In the genomic region with DNA sequence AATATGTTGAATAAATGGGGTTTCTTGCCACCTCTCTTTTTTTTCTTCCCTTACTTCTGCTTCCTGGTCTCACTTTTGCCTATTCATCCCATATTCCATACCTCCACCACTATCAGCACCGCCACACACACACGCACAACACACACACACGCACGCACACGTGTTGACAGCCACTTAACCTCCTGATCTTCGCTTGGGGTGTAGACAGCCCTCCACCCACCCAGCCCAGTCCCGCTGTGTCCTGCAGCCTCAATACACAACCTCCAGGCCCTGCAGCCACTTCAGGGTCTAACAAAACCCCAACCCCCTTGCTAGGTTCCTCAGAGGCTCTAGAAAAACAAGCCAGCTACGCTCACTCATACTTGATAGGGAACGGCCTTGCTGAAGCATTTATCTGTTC, we compare ENCODE assay signal across 1 cellular context.
TF ChIP-seq lines count a peak whose summit lies in the region.

No MANE protein-coding gene starts in this region.

TF ChIP-seq in GM23338, 12 proteins besides CTCF, POLR2A, EP300 and RAD21 (continued from another document):
- TF ChIP-seq, protein P1, sequence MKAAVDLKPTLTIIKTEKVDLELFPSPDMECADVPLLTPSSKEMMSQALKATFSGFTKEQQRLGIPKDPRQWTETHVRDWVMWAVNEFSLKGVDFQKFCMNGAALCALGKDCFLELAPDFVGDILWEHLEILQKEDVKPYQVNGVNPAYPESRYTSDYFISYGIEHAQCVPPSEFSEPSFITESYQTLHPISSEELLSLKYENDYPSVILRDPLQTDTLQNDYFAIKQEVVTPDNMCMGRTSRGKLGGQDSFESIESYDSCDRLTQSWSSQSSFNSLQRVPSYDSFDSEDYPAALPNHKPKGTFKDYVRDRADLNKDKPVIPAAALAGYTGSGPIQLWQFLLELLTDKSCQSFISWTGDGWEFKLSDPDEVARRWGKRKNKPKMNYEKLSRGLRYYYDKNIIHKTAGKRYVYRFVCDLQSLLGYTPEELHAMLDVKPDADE (IDR thresholded peaks at IDR 0.05) = no peak
- TF ChIP-seq POLR2AphosphoS5 (IDR thresholded peaks at IDR 0.05; ENCODE audit: low read depth) (no peak), CREB1 (CRISPR knock-in tag; IDR thresholded peaks at IDR 0.05; ENCODE audit: low read depth) (no peak), NANOG (IDR thresholded peaks at IDR 0.05; ENCODE audit: borderline replicate concordance) (no peak), JUNB (IDR thresholded peaks at IDR 0.05; ENCODE audit: unreplicated experiment) (no peak), STAT1 (IDR thresholded peaks at IDR 0.05; ENCODE audit: unreplicated experiment) (no peak), ZNF114 (CRISPR knock-in tag; IDR thresholded peaks at IDR 0.05) (no peak), EZH2 (IDR thresholded peaks at IDR 0.05; ENCODE audit: low read depth, unreplicated experiment) (no peak)
- TF ChIP-seq, protein P2, sequence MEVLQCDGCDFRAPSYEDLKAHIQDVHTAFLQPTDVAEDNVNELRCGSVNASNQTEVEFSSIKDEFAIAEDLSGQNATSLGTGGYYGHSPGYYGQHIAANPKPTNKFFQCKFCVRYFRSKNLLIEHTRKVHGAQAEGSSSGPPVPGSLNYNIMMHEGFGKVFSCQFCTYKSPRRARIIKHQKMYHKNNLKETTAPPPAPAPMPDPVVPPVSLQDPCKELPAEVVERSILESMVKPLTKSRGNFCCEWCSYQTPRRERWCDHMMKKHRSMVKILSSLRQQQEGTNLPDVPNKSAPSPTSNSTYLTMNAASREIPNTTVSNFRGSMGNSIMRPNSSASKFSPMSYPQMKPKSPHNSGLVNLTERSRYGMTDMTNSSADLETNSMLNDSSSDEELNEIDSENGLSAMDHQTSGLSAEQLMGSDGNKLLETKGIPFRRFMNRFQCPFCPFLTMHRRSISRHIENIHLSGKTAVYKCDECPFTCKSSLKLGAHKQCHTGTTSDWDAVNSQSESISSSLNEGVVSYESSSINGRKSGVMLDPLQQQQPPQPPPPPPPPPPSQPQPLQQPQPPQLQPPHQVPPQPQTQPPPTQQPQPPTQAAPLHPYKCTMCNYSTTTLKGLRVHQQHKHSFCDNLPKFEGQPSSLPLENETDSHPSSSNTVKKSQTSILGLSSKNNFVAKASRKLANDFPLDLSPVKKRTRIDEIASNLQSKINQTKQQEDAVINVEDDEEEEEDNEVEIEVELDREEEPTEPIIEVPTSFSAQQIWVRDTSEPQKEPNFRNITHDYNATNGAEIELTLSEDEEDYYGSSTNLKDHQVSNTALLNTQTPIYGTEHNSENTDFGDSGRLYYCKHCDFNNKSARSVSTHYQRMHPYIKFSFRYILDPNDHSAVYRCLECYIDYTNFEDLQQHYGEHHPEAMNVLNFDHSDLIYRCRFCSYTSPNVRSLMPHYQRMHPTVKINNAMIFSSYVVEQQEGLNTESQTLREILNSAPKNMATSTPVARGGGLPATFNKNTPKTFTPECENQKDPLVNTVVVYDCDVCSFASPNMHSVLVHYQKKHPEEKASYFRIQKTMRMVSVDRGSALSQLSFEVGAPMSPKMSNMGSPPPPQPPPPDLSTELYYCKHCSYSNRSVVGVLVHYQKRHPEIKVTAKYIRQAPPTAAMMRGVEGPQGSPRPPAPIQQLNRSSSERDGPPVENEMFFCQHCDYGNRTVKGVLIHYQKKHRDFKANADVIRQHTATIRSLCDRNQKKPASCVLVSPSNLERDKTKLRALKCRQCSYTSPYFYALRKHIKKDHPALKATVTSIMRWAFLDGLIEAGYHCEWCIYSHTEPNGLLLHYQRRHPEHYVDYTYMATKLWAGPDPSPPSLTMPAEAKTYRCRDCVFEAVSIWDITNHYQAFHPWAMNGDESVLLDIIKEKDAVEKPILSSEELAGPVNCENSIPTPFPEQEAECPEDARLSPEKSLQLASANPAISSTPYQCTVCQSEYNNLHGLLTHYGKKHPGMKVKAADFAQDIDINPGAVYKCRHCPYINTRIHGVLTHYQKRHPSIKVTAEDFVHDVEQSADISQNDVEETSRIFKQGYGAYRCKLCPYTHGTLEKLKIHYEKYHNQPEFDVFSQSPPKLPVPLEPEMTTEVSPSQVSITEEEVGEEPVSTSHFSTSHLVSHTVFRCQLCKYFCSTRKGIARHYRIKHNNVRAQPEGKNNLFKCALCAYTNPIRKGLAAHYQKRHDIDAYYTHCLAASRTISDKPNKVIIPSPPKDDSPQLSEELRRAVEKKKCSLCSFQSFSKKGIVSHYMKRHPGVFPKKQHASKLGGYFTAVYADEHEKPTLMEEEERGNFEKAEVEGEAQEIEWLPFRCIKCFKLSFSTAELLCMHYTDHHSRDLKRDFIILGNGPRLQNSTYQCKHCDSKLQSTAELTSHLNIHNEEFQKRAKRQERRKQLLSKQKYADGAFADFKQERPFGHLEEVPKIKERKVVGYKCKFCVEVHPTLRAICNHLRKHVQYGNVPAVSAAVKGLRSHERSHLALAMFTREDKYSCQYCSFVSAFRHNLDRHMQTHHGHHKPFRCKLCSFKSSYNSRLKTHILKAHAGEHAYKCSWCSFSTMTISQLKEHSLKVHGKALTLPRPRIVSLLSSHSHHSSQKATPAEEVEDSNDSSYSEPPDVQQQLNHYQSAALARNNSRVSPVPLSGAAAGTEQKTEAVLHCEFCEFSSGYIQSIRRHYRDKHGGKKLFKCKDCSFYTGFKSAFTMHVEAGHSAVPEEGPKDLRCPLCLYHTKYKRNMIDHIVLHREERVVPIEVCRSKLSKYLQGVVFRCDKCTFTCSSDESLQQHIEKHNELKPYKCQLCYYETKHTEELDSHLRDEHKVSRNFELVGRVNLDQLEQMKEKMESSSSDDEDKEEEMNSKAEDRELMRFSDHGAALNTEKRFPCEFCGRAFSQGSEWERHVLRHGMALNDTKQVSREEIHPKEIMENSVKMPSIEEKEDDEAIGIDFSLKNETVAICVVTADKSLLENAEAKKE (CRISPR knock-in tag; IDR thresholded peaks at IDR 0.05) = no peak
